In the genomic region with DNA sequence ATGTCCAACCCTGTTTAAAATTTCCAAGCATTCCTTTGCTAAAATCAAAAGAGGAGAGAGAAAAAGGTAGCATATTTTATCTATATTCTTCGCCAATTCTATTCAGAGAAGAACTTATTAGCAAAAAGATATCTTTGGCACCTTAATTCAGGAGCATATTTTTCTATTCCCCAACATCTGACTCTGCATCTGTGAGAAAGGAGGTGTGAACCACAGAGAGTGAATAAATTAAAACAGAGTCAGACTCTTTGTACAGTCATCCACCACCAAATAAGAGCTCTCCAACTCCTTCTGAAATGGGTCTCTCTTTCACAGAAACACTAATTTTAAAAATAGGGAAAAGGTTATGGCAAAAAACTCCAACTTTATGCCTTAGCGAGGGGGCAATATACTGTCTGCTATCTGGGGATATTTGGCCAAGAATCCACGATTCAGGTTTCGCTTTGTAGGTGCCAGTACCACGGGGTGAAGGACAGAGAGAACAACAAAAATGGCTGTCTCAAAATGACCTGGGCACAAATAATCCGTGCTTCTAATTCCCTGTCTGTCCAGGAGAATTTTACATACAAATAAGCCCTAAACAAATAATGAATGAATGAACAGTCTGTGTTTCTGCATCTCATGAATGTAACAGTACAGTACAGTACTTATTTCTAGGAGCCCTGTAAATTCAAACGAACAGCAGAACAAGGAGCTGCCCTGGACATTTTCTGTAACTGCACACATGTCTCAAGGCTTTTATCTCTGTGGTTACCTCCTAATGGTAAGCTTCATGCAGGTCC, we compare ENCODE assay signal across 22 cellular contexts. TPM values are rescaled to one million over a fixed set of nuclear protein-coding genes. Genes with fewer than 3 reads are reported as not detected.
DNase-seq lines count a peak whose midpoint lies in the region; FAIRE-seq and TF ChIP-seq lines count a peak whose summit lies in the region.
"Had no signal": no experiment of that assay in that cellular context is flagged by ENCODE, and none has a peak within 500 bp of the region (broad histone marks: within the 10 kb centered on the region; RNA-seq: fewer than 3 reads in every experiment).

No MANE protein-coding gene starts in this region.

- H3K4me3 Mint-ChIP-seq in astrocyte (ENCODE audit: unreplicated experiment) (no peak overlapping the region), glutamatergic neuron (ENCODE audit: unreplicated experiment) (peak overlapping the region; percentile 45)
- H3K4me3 Mint-ChIP-seq in activated CD4-positive, alpha-beta memory T cell treated with anti-CD3 and anti-CD28 coated beads, Interleukin-2, amount 10 ng/mL, durations not matched to agents 7 days and 5 days, result no peak overlapping the region
- H3K4me3 Mint-ChIP-seq: CD8-positive, alpha-beta memory T cell had no signal

- CTCF ChIA-PET in activated CD4-positive, alpha-beta memory T cell treated with anti-CD3 and anti-CD28 coated beads, Interleukin-2, amount 10 ng/mL, durations not matched to agents 7 days and 5 days (lab: Charles Lee), result no interaction called here

- POLR2A ChIA-PET in activated CD4-positive, alpha-beta memory T cell treated with anti-CD3 and anti-CD28 coated beads, Interleukin-2, amount 10 ng/mL, durations not matched to agents 7 days and 5 days (lab: Charles Lee), result no interaction called here

- H4K20me1 ChIP-seq in astrocyte (ENCODE audit: insufficient read depth, low read length), result peaks cover 6% of the 10 kb centered on the region

- H3K27ac Mint-ChIP-seq in astrocyte (ENCODE audit: unreplicated experiment) (peak overlapping the region; percentile 41), glutamatergic neuron (ENCODE audit: unreplicated experiment) (peak overlapping the region; percentile 39)
- no peak overlapping the region for H3K27ac Mint-ChIP-seq in activated CD4-positive, alpha-beta memory T cell treated with anti-CD3 and anti-CD28 coated beads, Interleukin-2, amount 10 ng/mL, durations not matched to agents 7 days and 5 days
- H3K27ac Mint-ChIP-seq: CD8-positive, alpha-beta memory T cell had no signal

- peak overlapping the region; percentile 43 for H2AFZ ChIP-seq in astrocyte (ENCODE audit: low read depth, low read length)

- H3K27me3 Mint-ChIP-seq in astrocyte (ENCODE audit: low read depth, unreplicated experiment), result no peaks in the 10 kb centered on the region
- H3K27me3 Mint-ChIP-seq in glutamatergic neuron (ENCODE audit: unreplicated experiment), result peaks cover 7% of the 10 kb centered on the region
- no peaks in the 10 kb centered on the region for H3K27me3 Mint-ChIP-seq in activated CD4-positive, alpha-beta memory T cell treated with anti-CD3 and anti-CD28 coated beads, Interleukin-2, amount 10 ng/mL, durations not matched to agents 7 days and 5 days

- FAIRE-seq in D721Med (lab: Jason Lieb, UNC), result peak; percentile 84
- FAIRE-seq in astrocyte (lab: Jason Lieb, UNC), result no peak
- FAIRE-seq: GM12878 had no signal

- DNase-seq in D721Med (ENCODE audit: insufficient read length, low spot score) (no peak), NCI-H526 (lab: John Stamatoyannopoulos, UW) (peak; percentile 72 to 75), astrocyte (ENCODE audit: low read depth) (no peak), glutamatergic neuron (no peak), NCI-H2107 (lab: John Stamatoyannopoulos, UW) (no peak), NCI-H748 treated with DMSO at 0.1 percent for 48 hours (lab: John Stamatoyannopoulos, UW) (no peak)
- no peak for DNase-seq in activated CD4-positive, alpha-beta memory T cell treated with anti-CD3 and anti-CD28 coated beads, Interleukin-2, amount 10 ng/mL, durations not matched to agents 7 days and 5 days
- DNase-seq: AML-193; CD8-positive, alpha-beta memory T cell; DMS79 treated with DMSO at 0.1 percent for 48 hours; IMR-90; NCI-H1105; NCI-H146; NCI-H2029; NCI-H2171; NCI-H524 treated with DMSO at 0.1 percent for 48 hours; SHP77 treated with DMSO at 0.1 percent for 48 hours; SK-N-SH had no signal

- peaks cover 3% of the 10 kb centered on the region for H3K4me1 ChIP-seq in astrocyte (ENCODE audit: insufficient read depth, low read length)

- peak overlapping the region; percentile 51 for H3K9ac ChIP-seq in astrocyte (ENCODE audit: low read length)
- H3K9ac ChIP-seq: KMS-11, SK-N-SH had no signal

- TF ChIP-seq CTCF in D721Med (IDR thresholded peaks at IDR 0.05; ENCODE audit: insufficient read depth, missing control alignments) (no peak), astrocyte (IDR thresholded peaks at IDR 0.05; ENCODE audit: insufficient read depth, low read depth, low read length) (no peak), glutamatergic neuron (IDR thresholded peaks at IDR 0.05; ENCODE audit: partially characterized antibody, unreplicated experiment) (no peak)

- no peak overlapping the region for H3K27ac ChIP-seq in astrocyte (ENCODE audit: low read depth, low read length)
- H3K27ac ChIP-seq: KMS-11, RWPE1 had no signal

- H3K36me3 ChIP-seq in astrocyte (ENCODE audit: insufficient read depth, low read length), result no peaks in the 10 kb centered on the region

- H3K4me3 ChIP-seq in astrocyte (ENCODE audit: insufficient read depth, low read depth, low read length), result peak overlapping the region; percentile 12
- H3K4me3 ChIP-seq: GM12878 had no signal

- no peaks in the 10 kb centered on the region for H3K27me3 ChIP-seq in astrocyte (ENCODE audit: insufficient read depth, low read length)

- peak overlapping the region; percentile 75 for H3K4me2 ChIP-seq in astrocyte (ENCODE audit: low read length)
- H3K4me2 ChIP-seq: KMS-11, SK-N-SH had no signal

- no peaks in the 10 kb centered on the region for H3K36me3 Mint-ChIP-seq in astrocyte (ENCODE audit: low read depth, unreplicated experiment)
- no peaks in the 10 kb centered on the region for H3K36me3 Mint-ChIP-seq in glutamatergic neuron (ENCODE audit: unreplicated experiment)
- no peaks in the 10 kb centered on the region for H3K36me3 Mint-ChIP-seq in activated CD4-positive, alpha-beta memory T cell treated with anti-CD3 and anti-CD28 coated beads, Interleukin-2, amount 10 ng/mL, durations not matched to agents 7 days and 5 days (ENCODE audit: low read depth)
- H3K36me3 Mint-ChIP-seq: CD8-positive, alpha-beta memory T cell had no signal

- H3K79me2 ChIP-seq in astrocyte (ENCODE audit: insufficient read depth, low read length), result peaks cover 36% of the 10 kb centered on the region

- no peaks in the 10 kb centered on the region for H3K9me3 Mint-ChIP-seq in astrocyte (ENCODE audit: unreplicated experiment)
- peaks cover 6% of the 10 kb centered on the region for H3K9me3 Mint-ChIP-seq in glutamatergic neuron (ENCODE audit: unreplicated experiment)
- no peaks in the 10 kb centered on the region for H3K9me3 Mint-ChIP-seq in activated CD4-positive, alpha-beta memory T cell treated with anti-CD3 and anti-CD28 coated beads, Interleukin-2, amount 10 ng/mL, durations not matched to agents 7 days and 5 days
- H3K9me3 Mint-ChIP-seq: CD8-positive, alpha-beta memory T cell had no signal

- H3K4me1 Mint-ChIP-seq in astrocyte (ENCODE audit: low read depth, unreplicated experiment), result peaks cover 19% of the 10 kb centered on the region
- peaks cover 59% of the 10 kb centered on the region for H3K4me1 Mint-ChIP-seq in glutamatergic neuron (ENCODE audit: low read depth, unreplicated experiment)
- H3K4me1 Mint-ChIP-seq in activated CD4-positive, alpha-beta memory T cell treated with anti-CD3 and anti-CD28 coated beads, Interleukin-2, amount 10 ng/mL, durations not matched to agents 7 days and 5 days, result no peaks in the 10 kb centered on the region
- H3K4me1 Mint-ChIP-seq: CD8-positive, alpha-beta memory T cell had no signal

- H3K9me3 ChIP-seq in astrocyte (ENCODE audit: insufficient read depth, low read depth, low read length), result no peaks in the 10 kb centered on the region
- H3K9me3 ChIP-seq: SK-N-SH had no signal

RNA-seq across cellular contexts. Expression of a gene that starts 43.4 kb away (rescaled TPM):
- total RNA-seq in astrocyte (92.3 and 97.0 TPM in 2 replicates), glutamatergic neuron (ENCODE audit: unreplicated experiment) (368 TPM)
- total RNA-seq in activated CD4-positive, alpha-beta memory T cell treated with anti-CD3 and anti-CD28 coated beads, Interleukin-2, amount 10 ng/mL, durations not matched to agents 7 days and 5 days, result under 1 TPM; 0.73 to 0.86 TPM
- total RNA-seq: A172 had no signal

Comparison
In these comparisons a context has a peak if more than half of its experiments do, and no peak if none do; other contexts are left out.
1. DNase-seq: peak in NCI-H526 (2 of 2); none in D721Med (single experiment), astrocyte (single experiment), glutamatergic neuron (single experiment), NCI-H2107 (single experiment), activated CD4-positive, alpha-beta memory T cell treated with anti-CD3 and anti-CD28 coated beads, Interleukin-2, amount 10 ng/mL, durations not matched to agents 7 days and 5 days (single experiment) and NCI-H748 treated with DMSO at 0.1 percent for 48 hours (single experiment).
2. RNA of a gene that starts 43.4 kb away (total RNA-seq): 368 TPM in glutamatergic neuron (single experiment) and 92.3 to 97.0 TPM in astrocyte; 0.73 to 0.86 TPM in activated CD4-positive, alpha-beta memory T cell treated with anti-CD3 and anti-CD28 coated beads, Interleukin-2, amount 10 ng/mL, durations not matched to agents 7 days and 5 days; every median in the first group is over 10 times any median in the second.